ENCODE assay signal across 21 cellular contexts in genomic region chr17:14355556-14355955, GRCh38.
"Had no signal": no experiment of that assay in that cellular context is flagged by ENCODE, and none has a peak within 500 bp of the region (broad histone marks: within the 10 kb centered on the region; RNA-seq: fewer than 3 reads in every experiment).

No MANE protein-coding gene starts in this region.

- H3K36me3 ChIP-seq: colonic mucosa, esophagus muscularis mucosa, heart right ventricle, thoracic aorta had no signal

- H3K9me3 ChIP-seq: body of pancreas, colonic mucosa, thoracic aorta had no signal

- DNase-seq: activated B cell treated with CpG ODN at 0.5 μM for 24 hours; activated CD4-positive, alpha-beta T cell treated with anti-CD3 and anti-CD28 coated beads for 48 hours; activated CD8-positive, alpha-beta memory T cell treated with anti-CD3 and anti-CD28 coated beads, Interleukin-2, amount 50 U/mL, for 4 hours; activated CD8-positive, alpha-beta T cell treated with anti-CD3 and anti-CD28 coated beads, Interleukin-2, amount 10 ng/mL, durations not matched to agents 7 days and 5 days; activated effector memory CD4-positive, alpha-beta T cell treated with anti-CD3 and anti-CD28 coated beads, Interleukin-2, amount 50 U/mL, for 16 hours; activated T-cell treated with anti-CD3 and anti-CD28 coated beads, Interleukin-2, amount 50 U/mL, for 48 hours; body of pancreas; central memory CD4-positive, alpha-beta T cell; colonic mucosa; heart right ventricle; kidney glomerular epithelial cell; left ventricle myocardium superior; posterior cingulate gyrus; retina; T-helper 17 cell had no signal

- H3K4me3 Mint-ChIP-seq: activated B cell treated with CpG ODN at 0.5 μM for 24 hours; activated CD8-positive, alpha-beta T cell treated with anti-CD3 and anti-CD28 coated beads, Interleukin-2, amount 10 ng/mL, durations not matched to agents 7 days and 5 days; activated naive CD4-positive, alpha-beta T cell treated with anti-CD3 and anti-CD28 coated beads, Interleukin-2, amount 50 U/mL, for 24 hours; memory B cell; natural killer cell treated with Interleukin-12 subunit alpha and Interleukin-12 subunit beta and Interleukin-15 and Interleukin-18, amount 100 ng/mL, for 72 hours; stimulated activated effector memory CD8-positive, alpha-beta T cell treated with anti-CD3 and anti-CD28 coated beads, Interleukin-12 subunit alpha, Interleukin-12 subunit beta, amount 100 ng/mL, for 72 hours; T-helper 17 cell had no signal

- H3K4me1 ChIP-seq: body of pancreas, colonic mucosa had no signal

- H3K27me3 Mint-ChIP-seq: activated naive CD4-positive, alpha-beta T cell treated with anti-CD3 and anti-CD28 coated beads, Interleukin-2, amount 50 U/mL, for 24 hours; T-helper 17 cell had no signal

- H3K4me3 ChIP-seq: body of pancreas, colonic mucosa, esophagus muscularis mucosa, heart right ventricle, thoracic aorta had no signal

- H3K27ac ChIP-seq: body of pancreas, colonic mucosa, esophagus muscularis mucosa, heart right ventricle, thoracic aorta had no signal

- H3K36me3 Mint-ChIP-seq: activated naive CD4-positive, alpha-beta T cell treated with anti-CD3 and anti-CD28 coated beads, Interleukin-2, amount 50 U/mL, for 24 hours; memory B cell; natural killer cell treated with Interleukin-12 subunit alpha and Interleukin-12 subunit beta and Interleukin-15 and Interleukin-18, amount 100 ng/mL, for 72 hours had no signal

- H3K9me3 Mint-ChIP-seq: activated B cell treated with CpG ODN at 0.5 μM for 24 hours; activated naive CD4-positive, alpha-beta T cell treated with anti-CD3 and anti-CD28 coated beads, Interleukin-2, amount 50 U/mL, for 24 hours; memory B cell; natural killer cell treated with Interleukin-12 subunit alpha and Interleukin-12 subunit beta and Interleukin-15 and Interleukin-18, amount 100 ng/mL, for 72 hours; stimulated activated effector memory CD8-positive, alpha-beta T cell treated with anti-CD3 and anti-CD28 coated beads, Interleukin-12 subunit alpha, Interleukin-12 subunit beta, amount 100 ng/mL, for 72 hours had no signal

- ATAC-seq: activated CD8-positive, alpha-beta T cell treated with anti-CD3 and anti-CD28 coated beads, Interleukin-2, amount 10 ng/mL, durations not matched to agents 7 days and 5 days; body of pancreas; heart right ventricle; left ventricle myocardium superior; natural killer cell treated with Interleukin-12 subunit alpha and Interleukin-12 subunit beta and Interleukin-15 and Interleukin-18, amount 100 ng/mL, for 72 hours; stimulated activated effector memory CD8-positive, alpha-beta T cell treated with anti-CD3 and anti-CD28 coated beads, Interleukin-12 subunit alpha, Interleukin-12 subunit beta, amount 100 ng/mL, for 72 hours; T-helper 17 cell had no signal

- H3K27ac Mint-ChIP-seq: activated B cell treated with CpG ODN at 0.5 μM for 24 hours; activated CD8-positive, alpha-beta T cell treated with anti-CD3 and anti-CD28 coated beads, Interleukin-2, amount 10 ng/mL, durations not matched to agents 7 days and 5 days; activated naive CD4-positive, alpha-beta T cell treated with anti-CD3 and anti-CD28 coated beads, Interleukin-2, amount 50 U/mL, for 24 hours; memory B cell; natural killer cell treated with Interleukin-12 subunit alpha and Interleukin-12 subunit beta and Interleukin-15 and Interleukin-18, amount 100 ng/mL, for 72 hours; stimulated activated effector memory CD8-positive, alpha-beta T cell treated with anti-CD3 and anti-CD28 coated beads, Interleukin-12 subunit alpha, Interleukin-12 subunit beta, amount 100 ng/mL, for 72 hours; T-helper 17 cell had no signal

- H3K27me3 ChIP-seq: body of pancreas, colonic mucosa had no signal
